Comparison of ENCODE assay signal across 16 cellular contexts in the genomic region with DNA sequence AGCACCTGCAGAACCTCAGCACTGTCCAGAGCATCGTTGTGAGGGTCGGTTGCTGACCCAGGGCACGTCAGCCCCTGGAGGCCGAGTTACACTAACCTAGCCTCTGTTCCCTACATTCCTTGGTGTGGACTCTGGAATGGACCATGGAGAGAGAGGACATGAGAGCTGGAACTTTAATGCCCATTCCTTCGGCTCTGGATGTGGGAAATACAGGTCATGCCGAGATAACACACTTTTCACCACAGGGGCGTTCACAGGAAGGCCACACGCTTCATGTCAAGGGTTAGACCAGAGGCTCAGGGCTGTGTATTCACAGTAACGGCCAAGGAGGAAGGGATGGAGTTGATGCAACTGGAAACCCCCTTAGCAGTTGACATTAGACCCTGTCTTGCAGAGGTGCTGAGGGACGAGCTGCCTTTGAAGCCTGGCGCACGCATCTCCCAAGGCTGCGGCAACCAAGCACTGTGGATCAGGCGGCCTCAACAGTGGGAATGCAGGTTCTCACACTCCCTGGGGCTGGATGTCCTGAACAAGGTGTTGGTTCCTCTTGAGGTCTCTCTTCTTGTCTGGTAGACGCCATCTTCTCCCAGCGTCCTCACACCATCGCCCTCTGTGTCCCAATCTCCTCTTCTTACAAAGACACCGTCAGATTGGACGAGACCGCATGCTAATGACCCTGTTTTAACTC.
DNase-seq lines count a peak whose midpoint lies in the region; ATAC-seq and TF ChIP-seq lines count a peak whose summit lies in the region.
"Had no signal": no experiment of that assay in that cellular context is flagged by ENCODE, and none has a peak within 500 bp of the region (broad histone marks: within the 10 kb centered on the region; RNA-seq: fewer than 3 reads in every experiment).

No MANE protein-coding gene starts in this region.

- intact Hi-C loops in tibial artery (cut with DNase I; ENCODE audit: low total_unique reads) = no loop called here

- no peaks in the 10 kb centered on the region for H3K36me3 ChIP-seq in SK-N-SH (replicated peaks in 1 of 2; ENCODE audit: control insufficient read depth in 1 of 2, insufficient read depth in 2 of 2, low read length in 1 of 2)
- H3K36me3 ChIP-seq in duodenal mucosa (ENCODE audit: control insufficient read depth in 1 of 2, insufficient read depth in 2 of 2, low read length in 2 of 2) = no peaks in the 10 kb centered on the region
- H3K36me3 ChIP-seq in muscle layer of duodenum (ENCODE audit: control insufficient read depth in 1 of 2, insufficient read depth in 2 of 2, low read length in 2 of 2) = no peaks in the 10 kb centered on the region
- H3K36me3 ChIP-seq in tibial artery = no peaks in the 10 kb centered on the region
- H3K36me3 ChIP-seq: pancreas had no signal

- H3K9me3 ChIP-seq in SK-N-SH (no peaks in the 10 kb centered on the region), duodenal mucosa (ENCODE audit: control insufficient read depth in 1 of 2, low read length in 2 of 2) (no peaks in the 10 kb centered on the region), muscle layer of duodenum (ENCODE audit: control insufficient read depth in 1 of 2, low read length in 2 of 2) (no peaks in the 10 kb centered on the region), tibial artery (no peaks in the 10 kb centered on the region)
- H3K9me3 ChIP-seq: pancreas, testis had no signal

- no peaks in the 10 kb centered on the region for H4K20me1 ChIP-seq in SK-N-SH (ENCODE audit: insufficient read depth)

- H3K27ac ChIP-seq in SK-N-SH (ENCODE audit: low read depth in 2 of 2, low read length in 1 of 2) (peak overlapping the region in 1 of 2 experiments; percentile 95; a peak in 2 of 4 replicates), duodenal mucosa (ENCODE audit: low read depth, low read length) (peak overlapping the region; percentile 6), muscle layer of duodenum (ENCODE audit: low read length) (peak overlapping the region; percentile 73), tibial artery (peak overlapping the region; percentile 37 to 59)
- H3K27ac ChIP-seq: testis had no signal

- H3K4me1 ChIP-seq in SK-N-SH (ENCODE audit: control insufficient read depth in 1 of 2, insufficient read depth in 2 of 2, low read depth in 1 of 2, low read length in 1 of 2) = peaks cover 2 to 24% of the 10 kb centered on the region in 2 experiments; a peak in 3 of 4 replicates
- H3K4me1 ChIP-seq in duodenal mucosa (ENCODE audit: control insufficient read depth in 1 of 2, insufficient read depth in 2 of 2, low read length in 2 of 2) = no peaks in the 10 kb centered on the region
- peaks cover 0 to 3% of the 10 kb centered on the region in 2 donors for H3K4me1 ChIP-seq in muscle layer of duodenum (ENCODE audit: control insufficient read depth in 1 of 2, insufficient read depth in 2 of 2, low read length in 2 of 2)
- peaks cover 0 to 27% (median 12%) of the 10 kb centered on the region in 4 donors for H3K4me1 ChIP-seq in tibial artery
- H3K4me1 ChIP-seq: pancreas, testis had no signal

- POLR2A ChIA-PET in SK-N-SH (lab: Yijun Ruan, JAX) = no interaction called here

- TF ChIP-seq EP300 in SK-N-SH (IDR thresholded peaks at IDR 0.05; ENCODE audit: borderline replicate concordance in 1 of 2, low read depth in 1 of 2, low read length in 1 of 2) = no peak

- DNase-seq in SK-N-SH (no peak), tibial artery (no peak), NCI-H526 treated with DMSO at 0.1 percent for 48 hours (lab: John Stamatoyannopoulos, UW) (no peak), SIG-M5 (lab: John Stamatoyannopoulos, UW) (no peak), NCI-H2107 treated with DMSO at 0.1 percent for 48 hours (lab: John Stamatoyannopoulos, UW; ENCODE audit: unreplicated experiment) (no peak)
- DNase-seq: 8988T; activated CD4-positive, alpha-beta T cell treated with anti-CD3 and anti-CD28 coated beads, Interleukin-2, amount 50 U/mL, for 1 hour; activated CD8-positive, alpha-beta memory T cell treated with anti-CD3 and anti-CD28 coated beads, Interleukin-2, amount 50 U/mL, for 48 hours; activated naive CD4-positive, alpha-beta T cell; DMS 273 treated with DMSO at 0.1 percent for 48 hours; NCI-H1436; pancreas; testis had no signal

- no peaks in the 10 kb centered on the region for H3K9me2 ChIP-seq in SK-N-SH

- 98% methylated on average over 16 of the region's 20 CpGs for WGBS in SK-N-SH (ENCODE audit: low lambda C conversion rate)

- H3F3A ChIP-seq in SK-N-SH (replicated peaks; ENCODE audit: insufficient read depth) = peaks cover 27% of the 10 kb centered on the region

- 0 out of 2 replicates have a peak overlapping the region, but pooled peaks have one; percentile 37 for H3K4me2 ChIP-seq in SK-N-SH

- H3K27me3 ChIP-seq in SK-N-SH (ENCODE audit: insufficient read depth) (no peaks in the 10 kb centered on the region), duodenal mucosa (ENCODE audit: control insufficient read depth in 1 of 2, insufficient read depth in 2 of 2, low read length in 2 of 2) (no peaks in the 10 kb centered on the region), muscle layer of duodenum (ENCODE audit: low read depth, low read length) (no peaks in the 10 kb centered on the region), tibial artery (no peaks in the 10 kb centered on the region)
- H3K27me3 ChIP-seq: testis had no signal

- no peak overlapping the region for H3K4me3 ChIP-seq in SK-N-SH (ENCODE audit: low read depth in 2 of 2, low read length in 1 of 2)
- H3K4me3 ChIP-seq in duodenal mucosa (ENCODE audit: low read depth in 1 of 2, low read length in 2 of 2) = no peak overlapping the region
- H3K4me3 ChIP-seq in muscle layer of duodenum (ENCODE audit: low read depth in 1 of 2, low read length in 2 of 2) = no peak overlapping the region
- H3K4me3 ChIP-seq in tibial artery = no peak overlapping the region
- H3K4me3 ChIP-seq: pancreas, testis had no signal

- no peak for TF ChIP-seq CTCF in SK-N-SH (IDR thresholded peaks at IDR 0.05)
- TF ChIP-seq CTCF in tibial artery (IDR thresholded peaks at IDR 0.05) = no peak

- peak overlapping the region; percentile 45; the same call in 1 of the 2 replicates for H3K9ac ChIP-seq in SK-N-SH
- H3K9ac ChIP-seq in duodenal mucosa (ENCODE audit: low read depth in 1 of 2, low read length in 2 of 2) = no peak overlapping the region

- no peak overlapping the region for H2AFZ ChIP-seq in SK-N-SH (ENCODE audit: low read depth)

- no peak for ATAC-seq in SK-N-SH treated with all-trans-retinoic acid at 6 μM for 48 hours

- TF ChIP-seq RAD21 in SK-N-SH (IDR thresholded peaks at IDR 0.05; ENCODE audit: low read length) = no peak

- H3K79me2 ChIP-seq in SK-N-SH (ENCODE audit: insufficient read depth) = no peaks in the 10 kb centered on the region

- CTCF ChIA-PET in SK-N-SH (lab: Yijun Ruan, JAX) = no interaction called here

TF ChIP-seq in SK-N-SH, 30 proteins besides CTCF, POLR2A, EP300 and RAD21 (continues in another document):
- TF ChIP-seq POLR2AphosphoS5 (IDR thresholded peaks at IDR 0.05; ENCODE audit: low read depth, low read length) (no peak), FOXJ3 (CRISPR knock-in tag; IDR thresholded peaks at IDR 0.05) (no peak), MXI1 (IDR thresholded peaks at IDR 0.05; ENCODE audit: low read depth, low read length) (no peak), FOSL2 (IDR thresholded peaks at IDR 0.05; ENCODE audit: borderline replicate concordance, low read depth) (no peak), SIN3A (IDR thresholded peaks at IDR 0.05; ENCODE audit: borderline replicate concordance, low read depth, low read length) (no peak), RFX5 (IDR thresholded peaks at IDR 0.05; ENCODE audit: low read length) (no peak), TCF12 (IDR thresholded peaks at IDR 0.05) (no peak), FOXM1 (IDR thresholded peaks at IDR 0.05; ENCODE audit: low read depth) (no peak), TEAD4 (IDR thresholded peaks at IDR 0.05; ENCODE audit: borderline replicate concordance, insufficient read depth) (no peak), MEF2A (IDR thresholded peaks at IDR 0.05; ENCODE audit: borderline replicate concordance, low read depth) (no peak), GABPA (IDR thresholded peaks at IDR 0.05; ENCODE audit: low read depth) (no peak), EZH2phosphoT487 (IDR thresholded peaks at IDR 0.05; ENCODE audit: borderline replicate concordance, low read depth) (no peak), SMC3 (IDR thresholded peaks at IDR 0.05; ENCODE audit: low read depth, low read length) (no peak)

TF ChIP-seq in SK-N-SH treated with all-trans-retinoic acid at 6 μM for 48 hours, 23 proteins besides CTCF, POLR2A, EP300 and RAD21 (continues in another document):
- TF ChIP-seq, protein P1, sequence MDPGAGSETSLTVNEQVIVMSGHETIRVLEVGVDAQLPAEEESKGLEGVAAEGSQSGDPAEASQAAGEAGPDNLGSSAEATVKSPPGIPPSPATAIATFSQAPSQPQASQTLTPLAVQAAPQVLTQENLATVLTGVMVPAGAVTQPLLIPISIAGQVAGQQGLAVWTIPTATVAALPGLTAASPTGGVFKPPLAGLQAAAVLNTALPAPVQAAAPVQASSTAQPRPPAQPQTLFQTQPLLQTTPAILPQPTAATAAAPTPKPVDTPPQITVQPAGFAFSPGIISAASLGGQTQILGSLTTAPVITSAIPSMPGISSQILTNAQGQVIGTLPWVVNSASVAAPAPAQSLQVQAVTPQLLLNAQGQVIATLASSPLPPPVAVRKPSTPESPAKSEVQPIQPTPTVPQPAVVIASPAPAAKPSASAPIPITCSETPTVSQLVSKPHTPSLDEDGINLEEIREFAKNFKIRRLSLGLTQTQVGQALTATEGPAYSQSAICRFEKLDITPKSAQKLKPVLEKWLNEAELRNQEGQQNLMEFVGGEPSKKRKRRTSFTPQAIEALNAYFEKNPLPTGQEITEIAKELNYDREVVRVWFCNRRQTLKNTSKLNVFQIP (CRISPR knock-in tag; IDR thresholded peaks at IDR 0.05; ENCODE audit: borderline replicate concordance, low read depth) = no peak
- TF ChIP-seq, protein P2, sequence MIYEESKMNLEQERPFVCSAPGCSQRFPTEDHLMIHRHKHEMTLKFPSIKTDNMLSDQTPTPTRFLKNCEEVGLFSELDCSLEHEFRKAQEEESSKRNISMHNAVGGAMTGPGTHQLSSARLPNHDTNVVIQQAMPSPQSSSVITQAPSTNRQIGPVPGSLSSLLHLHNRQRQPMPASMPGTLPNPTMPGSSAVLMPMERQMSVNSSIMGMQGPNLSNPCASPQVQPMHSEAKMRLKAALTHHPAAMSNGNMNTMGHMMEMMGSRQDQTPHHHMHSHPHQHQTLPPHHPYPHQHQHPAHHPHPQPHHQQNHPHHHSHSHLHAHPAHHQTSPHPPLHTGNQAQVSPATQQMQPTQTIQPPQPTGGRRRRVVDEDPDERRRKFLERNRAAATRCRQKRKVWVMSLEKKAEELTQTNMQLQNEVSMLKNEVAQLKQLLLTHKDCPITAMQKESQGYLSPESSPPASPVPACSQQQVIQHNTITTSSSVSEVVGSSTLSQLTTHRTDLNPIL (CRISPR knock-in tag; IDR thresholded peaks at IDR 0.05; ENCODE audit: low read depth) = no peak
- TF ChIP-seq ZNF565 (CRISPR knock-in tag; conservative IDR thresholded peaks at IDR 0.05; ENCODE audit: low read depth) = no peak
- TF ChIP-seq ESRRG (CRISPR knock-in tag; IDR thresholded peaks at IDR 0.05) = no peak
- no peak for TF ChIP-seq GLIS3 (CRISPR knock-in tag; IDR thresholded peaks at IDR 0.05)
- no peak for TF ChIP-seq ARNTL (CRISPR knock-in tag; IDR thresholded peaks at IDR 0.05; ENCODE audit: borderline replicate concordance, low read depth)
